ENCODE assay signal across 20 cellular contexts in genomic region chr9:13524245-13524644, GRCh38.
DNase-seq lines count a peak whose midpoint lies in the region; ATAC-seq, FAIRE-seq and TF ChIP-seq lines count a peak whose summit lies in the region.
"Had no signal": no experiment of that assay in that cellular context is flagged by ENCODE, and none has a peak within 500 bp of the region (broad histone marks: within the 10 kb centered on the region; RNA-seq: fewer than 3 reads in every experiment).

No MANE protein-coding gene starts in this region.

- no peaks in the 10 kb centered on the region for H3K36me3 ChIP-seq in NT2/D1 (ENCODE audit: insufficient read depth, insufficient read length, low read length)
- H3K36me3 ChIP-seq: BLaER1 treated with 17β-estradiol and CSF1 and Interleukin-3, amounts not matched to agents 10 nM and 100 nM had no signal

- no peaks in the 10 kb centered on the region for H3K4me1 ChIP-seq in NT2/D1 (ENCODE audit: insufficient read depth, insufficient read length)

- no peaks in the 10 kb centered on the region for H3K27me3 ChIP-seq in NT2/D1 (ENCODE audit: insufficient read depth, insufficient read length)
- H3K27me3 ChIP-seq: BLaER1 treated with 17β-estradiol and CSF1 and Interleukin-3, amounts not matched to agents 10 nM and 100 nM had no signal

- CTCF ChIA-PET in T-cell (lab: Charles Lee): no interaction called here

- no peaks in the 10 kb centered on the region for H3K4me1 Mint-ChIP-seq in T-cell
- H3K4me1 Mint-ChIP-seq: IgD-negative memory B cell had no signal

- no peak overlapping the region for H3K4me3 Mint-ChIP-seq in T-cell
- H3K4me3 Mint-ChIP-seq: IgD-negative memory B cell had no signal

- TF ChIP-seq CTCF in D721Med (IDR thresholded peaks at IDR 0.05; ENCODE audit: insufficient read depth, missing control alignments): no peak

- DNase-seq in ELR (ENCODE audit: low read depth) (peak; percentile 1), NT2/D1 (ENCODE audit: low read depth, low spot score) (peak; percentile 32), dermis blood vessel endothelial cell (peak; percentile 18), iPS DF 19.7 (ENCODE audit: low read depth, low spot score) (peak; percentile 25), T-cell (no peak), cerebellar cortex (ENCODE audit: low spot score) (no peak), NOMO-1 (lab: John Stamatoyannopoulos, UW; ENCODE audit: unreplicated experiment in 2 of 2) (no peak), D721Med (ENCODE audit: insufficient read length, low spot score) (no peak)
- DNase-seq: DMS53, MV-4-11, NCI-H1436, NCI-H2081, NCI-H69, PC-9 had no signal

- ATAC-seq in T-cell (replicated peaks in 1 of 4): no peak

- POLR2A ChIA-PET in T-cell (lab: Charles Lee): no interaction called here

- H3K9me3 Mint-ChIP-seq in T-cell: peaks cover 0 to 9% (median 4%) of the 10 kb centered on the region in 3 donors

- no peak overlapping the region for H3K9ac ChIP-seq in NT2/D1 (ENCODE audit: insufficient read length, low read depth)
- H3K9ac ChIP-seq: BLaER1 treated with 17β-estradiol and CSF1 and Interleukin-3, amounts not matched to agents 10 nM and 100 nM had no signal

- H3K27ac Mint-ChIP-seq in T-cell: no peak overlapping the region
- H3K27ac Mint-ChIP-seq: IgD-negative memory B cell had no signal

- H3K4me3 ChIP-seq in NT2/D1 (ENCODE audit: insufficient read length, low read depth): no peak overlapping the region
- H3K4me3 ChIP-seq: BLaER1 treated with 17β-estradiol and CSF1 and Interleukin-3, amounts not matched to agents 10 nM and 100 nM; PC-9; SK-N-MC had no signal

- no peaks in the 10 kb centered on the region for H3K9me3 ChIP-seq in NT2/D1 (ENCODE audit: insufficient read depth, low read length)
- H3K9me3 ChIP-seq: BLaER1 treated with 17β-estradiol and CSF1 and Interleukin-3, amounts not matched to agents 10 nM and 100 nM had no signal

- H3K27me3 Mint-ChIP-seq in T-cell: no peaks in the 10 kb centered on the region
- H3K27me3 Mint-ChIP-seq: IgD-negative memory B cell had no signal

- FAIRE-seq in D721Med (lab: Jason Lieb, UNC): no peak
- FAIRE-seq: G401.6, GM12891, GM19239 had no signal

- no peaks in the 10 kb centered on the region for H3K36me3 Mint-ChIP-seq in T-cell
- H3K36me3 Mint-ChIP-seq: IgD-negative memory B cell had no signal

Comparison
In these comparisons a context has a peak if more than half of its experiments do, and no peak if none do; other contexts are left out.
1. DNase-seq: peak in ELR (single experiment), NT2/D1 (single experiment), dermis blood vessel endothelial cell (single experiment) and iPS DF 19.7 (single experiment); none in T-cell (0 of 34), cerebellar cortex (single experiment), NOMO-1 (0 of 2) and D721Med (single experiment).